10 cellular contexts compared by ENCODE assay signal in genomic region chr19:42266928-42267603, GRCh38. TPM values are rescaled to one million over a fixed set of nuclear protein-coding genes. Genes with fewer than 3 reads are reported as not detected.
A peak's percentile ranks its signal among the peaks of the same experiment; 100 is the strongest.
DNase-seq lines count a peak whose midpoint lies in the region; ATAC-seq, FAIRE-seq and TF ChIP-seq lines count a peak whose summit lies in the region.
"Not testable (repeated sequence)": the region's sequence is repeated elsewhere in the genome, so short reads cannot be mapped to it uniquely, and the experiment has no call there.
"Had no signal": no experiment of that assay in that cellular context is flagged by ENCODE, and none has a peak within 500 bp of the region (broad histone marks: within the 10 kb centered on the region; RNA-seq: fewer than 3 reads in every experiment).

No MANE protein-coding gene starts in this region.

- TF ChIP-seq CTCF in A549 (IDR thresholded peaks at IDR 0.05); DOHH2 (IDR thresholded peaks at IDR 0.05; ENCODE audit: low read depth, low read length, poor library complexity, severe bottlenecking); MM.1S (IDR thresholded peaks at IDR 0.05; ENCODE audit: low read length); VCaP (conservative IDR thresholded peaks at IDR 0.05); dorsolateral prefrontal cortex (IDR thresholded peaks at IDR 0.05 in 54 of 56, conservative IDR thresholded peaks at IDR 0.05 in 2 of 56; ENCODE audit: low read depth in 1 of 56, partially characterized antibody in 56 of 56); kidney (IDR thresholded peaks at IDR 0.05; ENCODE audit: borderline replicate concordance, extremely low read depth, insufficient read depth); osteoblast (IDR thresholded peaks at IDR 0.05; ENCODE audit: extremely low read depth, low read depth, low read length): not testable (repeated sequence)

- H3K9me2 ChIP-seq in DOHH2 (replicated peaks; ENCODE audit: control insufficient read depth, low read length); MM.1S (replicated peaks; ENCODE audit: insufficient read depth, low read length): not testable (repeated sequence)

- TF ChIP-seq EP300 in A549 (IDR thresholded peaks at IDR 0.05) = not testable (repeated sequence)

- not testable (repeated sequence) for H2AFZ ChIP-seq in MM.1S (ENCODE audit: low read length)
- peak overlapping the region; percentile 99 for H2AFZ ChIP-seq in osteoblast (ENCODE audit: low read length)

- not testable (repeated sequence) for H3K4me3 ChIP-seq in A549; MM.1S (ENCODE audit: low read length); kidney (ENCODE audit: low read length in 2 of 2); osteoblast (ENCODE audit: insufficient read depth, low read length)
- peak overlapping the region; percentile 94 for H3K4me3 ChIP-seq in DOHH2 (ENCODE audit: low read length)
- H3K4me3 ChIP-seq in dorsolateral prefrontal cortex = peak overlapping the region in 18 of 59 donors; percentile 69 to 99 (median 80)

- H3F3A ChIP-seq in DOHH2 (ENCODE audit: control insufficient read depth, insufficient read depth) = not testable (repeated sequence)
- peaks cover 13% of the 10 kb centered on the region for H3F3A ChIP-seq in MM.1S (ENCODE audit: insufficient read depth, low read length)

- TF ChIP-seq POLR2A in A549 (IDR thresholded peaks at IDR 0.05; ENCODE audit: low read length) = not testable (repeated sequence)

- intact Hi-C loops in dorsolateral prefrontal cortex (cut with DNase I); kidney (cut with DNase I): not testable (repeated sequence)

- DNase-seq in A549 (ENCODE audit: low read depth in 1 of 2, low spot score in 1 of 2); dorsolateral prefrontal cortex; osteoblast (ENCODE audit: insufficient read length, low spot score, missing footprints): not testable (repeated sequence)
- DNase-seq in MM.1S (peak; percentile 2), kidney (peak; percentile 50)

- not testable (repeated sequence) for FAIRE-seq in A549 (lab: Jason Lieb, UNC); kidney (lab: Jason Lieb, UNC)

- not testable (repeated sequence) for TF ChIP-seq RAD21 in A549 (conservative IDR thresholded peaks at IDR 0.05 in 1 of 2, IDR thresholded peaks at IDR 0.05 in 1 of 2)

- not testable (repeated sequence) for H3K9ac ChIP-seq in MM.1S (ENCODE audit: low read length); kidney (ENCODE audit: low read length in 2 of 2)

- not testable (repeated sequence) for ATAC-seq in A549

- WGBS in A549 (ENCODE audit: missing lambda C conversion rate) = 92% methylated on average over 25 of the region's 25 CpGs

- H4K20me1 ChIP-seq in DOHH2 (ENCODE audit: control insufficient read depth, insufficient read depth, low read depth, low read length); MM.1S (ENCODE audit: insufficient read depth, low read length); osteoblast (ENCODE audit: insufficient read depth, low read length): not testable (repeated sequence)

- H3K4me1 ChIP-seq in A549 (peaks cover 28% of the 10 kb centered on the region), DOHH2 (ENCODE audit: control insufficient read depth, low read length) (peaks cover 27% of the 10 kb centered on the region), MM.1S (ENCODE audit: low read length) (peaks cover 13% of the 10 kb centered on the region), kidney (ENCODE audit: control insufficient read depth in 1 of 2, insufficient read depth in 1 of 2, low read depth in 1 of 2, low read length in 2 of 2) (peaks cover 12 to 21% of the 10 kb centered on the region in 2 donors), osteoblast (ENCODE audit: insufficient read depth, low read length) (peaks cover 28% of the 10 kb centered on the region)

- not testable (repeated sequence) for H3K27me3 ChIP-seq in DOHH2 (ENCODE audit: control insufficient read depth, low read length); MM.1S (replicated peaks; ENCODE audit: insufficient read depth, low read length); dorsolateral prefrontal cortex; osteoblast (ENCODE audit: insufficient read depth, low read length)

- CTCF ChIA-PET in A549 (lab: Yijun Ruan, JAX) = interaction anchor here (0.6 to 2.6 kb wide), 8 partner anchors 10 to 44 kb away, joined by 3 to 17 read pairs (median 4); no protein-coding TSS in a partner anchor

- H3K79me2 ChIP-seq in DOHH2 (ENCODE audit: control insufficient read depth, low read length) (peaks cover 19% of the 10 kb centered on the region), MM.1S (ENCODE audit: low read length) (peaks cover 27% of the 10 kb centered on the region), osteoblast (ENCODE audit: insufficient read depth, low read length) (peaks cover 26% of the 10 kb centered on the region)

- H3K36me3 ChIP-seq in DOHH2 (ENCODE audit: control insufficient read depth, low read length); MM.1S (replicated peaks; ENCODE audit: insufficient read depth, low read length); kidney (ENCODE audit: control insufficient read depth in 1 of 2, insufficient read depth in 2 of 2, low read length in 2 of 2); osteoblast (ENCODE audit: insufficient read depth, low read length): not testable (repeated sequence)

- H3K9me3 ChIP-seq in A549; DOHH2 (ENCODE audit: control insufficient read depth, insufficient read depth, low read length); MM.1S (replicated peaks; ENCODE audit: insufficient read depth, low read length); kidney (ENCODE audit: control insufficient read depth in 1 of 2, low read length in 2 of 2); osteoblast (ENCODE audit: low read depth, low read length): not testable (repeated sequence)

- H3K4me2 ChIP-seq in A549 = peak overlapping the region; percentile 87
- H3K4me2 ChIP-seq in DOHH2 (ENCODE audit: low read length) = peak overlapping the region; percentile 94
- peak overlapping the region; percentile 82 for H3K4me2 ChIP-seq in MM.1S (ENCODE audit: low read depth, low read length)
- peak overlapping the region; percentile 99 for H3K4me2 ChIP-seq in osteoblast (ENCODE audit: insufficient read depth, low read length)

- H3K27ac ChIP-seq in A549 (peak overlapping the region; percentile 87 to 94), VCaP (peak overlapping the region; percentile 98), dorsolateral prefrontal cortex (peak overlapping the region in 52 of 59 donors; percentile 78 to 100 (median 99)), temporal lobe (ENCODE audit: low read depth, low read length) (peak overlapping the region; percentile 98)
- not testable (repeated sequence) for H3K27ac ChIP-seq in DOHH2 (ENCODE audit: low read depth, low read length); MM.1S (ENCODE audit: low read length); kidney (ENCODE audit: low read depth in 2 of 2, low read length in 2 of 2); osteoblast (ENCODE audit: low read depth, low read length)

- POLR2A ChIA-PET in A549 (lab: Yijun Ruan, JAX) = interaction anchor here (1.6 kb wide), 1 partner anchor 24 kb away, joined by 5 read pairs; the partner anchor contains the start of gene GSK3A

RNA-seq across cellular contexts. Expression of gene CIC, which starts 2.0 kb away (rescaled TPM):
- polyA plus RNA-seq in A549 (2011; rRNA removed) (7.2 and 7.7 TPM in 2 replicates), A549 (2017; fragmentation: RNase III; extraction: RNeasy Plus Mini Kit Qiagen cat#74134 plus additional on column Dnase treatment) (46.8 to 56.4 TPM (median 53.1 TPM) in 3 replicates), kidney (ENCODE audit: insufficient read depth, low read depth, low replicate concordance) (18.8 TPM)
- polyA plus RNA-seq in A549 (2012; cell fraction: cytosol; rRNA removed) = 26.8 and 35.8 TPM in 2 replicates
- polyA plus RNA-seq in A549 (2012; cell fraction: nucleus; rRNA removed) = 69.9 and 100.0 TPM in 2 replicates
- 7.0 and 11.0 TPM in 2 replicates for polyA minus RNA-seq in A549 (2011; rRNA and poly(A)+ RNA removed)
- total RNA-seq in dorsolateral prefrontal cortex (100 to 1,000 TPM in 70 of 120 experiments, 10 to 100 TPM in 50; 76.5 to 169 (median 103) TPM), kidney (90.9 TPM), osteoblast (33.6 and 39.1 TPM in 2 replicates), temporal lobe (29.7 TPM)

RNA-seq across cellular contexts. Expression of gene ERF, which starts 12.1 kb away (rescaled TPM):
- polyA plus RNA-seq in A549 (2011; rRNA removed) (71.9 and 103 TPM in 2 replicates), A549 (2017; fragmentation: RNase III; extraction: RNeasy Plus Mini Kit Qiagen cat#74134 plus additional on column Dnase treatment) (107 to 123 TPM (median 120 TPM) in 3 replicates), kidney (ENCODE audit: insufficient read depth, low read depth, low replicate concordance) (31.1 TPM)
- 115 and 150 TPM in 2 replicates for polyA plus RNA-seq in A549 (2012; cell fraction: cytosol; rRNA removed)
- polyA plus RNA-seq in A549 (2012; cell fraction: nucleus; rRNA removed) = 307 and 352 TPM in 2 replicates
- 113 and 120 TPM in 2 replicates for polyA minus RNA-seq in A549 (2011; rRNA and poly(A)+ RNA removed)
- total RNA-seq in dorsolateral prefrontal cortex (100 to 1,000 TPM in 3 of 120 experiments, 10 to 100 TPM in 117; 22.2 to 145 (median 47.8) TPM), kidney (61.2 TPM), osteoblast (31.8 and 44.8 TPM in 2 replicates), temporal lobe (5.7 TPM)

RNA-seq across cellular contexts. Expression of gene GSK3A, which starts 24.7 kb away (rescaled TPM):
- polyA plus RNA-seq in A549 (2011; rRNA removed) (55.2 and 79.7 TPM in 2 replicates), A549 (2017; fragmentation: RNase III; extraction: RNeasy Plus Mini Kit Qiagen cat#74134 plus additional on column Dnase treatment) (81.0 to 85.1 TPM (median 84.0 TPM) in 3 replicates), kidney (ENCODE audit: insufficient read depth, low read depth, low replicate concordance) (57.3 TPM)
- polyA plus RNA-seq in A549 (2012; cell fraction: cytosol; rRNA removed) = 82.6 and 118 TPM in 2 replicates
- polyA plus RNA-seq in A549 (2012; cell fraction: nucleus; rRNA removed) = 80.7 and 99.8 TPM in 2 replicates
- 69.2 and 87.0 TPM in 2 replicates for polyA minus RNA-seq in A549 (2011; rRNA and poly(A)+ RNA removed)
- total RNA-seq in dorsolateral prefrontal cortex (100 to 1,000 TPM in 36 of 120 experiments, 10 to 100 TPM in 84; 60.1 to 130 (median 91.3) TPM), kidney (39.2 TPM), osteoblast (16.2 and 18.1 TPM in 2 replicates), temporal lobe (57.0 TPM)

RNA-seq across cellular contexts. Expression of gene PRR19, which starts 34.9 kb away (rescaled TPM):
- polyA plus RNA-seq in A549 (2011; rRNA removed) (1.1 and 1.3 TPM in 2 replicates), A549 (2017; fragmentation: RNase III; extraction: RNeasy Plus Mini Kit Qiagen cat#74134 plus additional on column Dnase treatment) (3.4 to 4.5 TPM (median 4.2 TPM) in 3 replicates), kidney (ENCODE audit: insufficient read depth, low read depth, low replicate concordance) (0.71 TPM)
- polyA plus RNA-seq in A549 (2012; cell fraction: cytosol; rRNA removed) = 2.7 and 3.7 TPM in 2 replicates
- 3.5 and 5.2 TPM in 2 replicates for polyA plus RNA-seq in A549 (2012; cell fraction: nucleus; rRNA removed)
- 0.50 and 1.2 TPM in 2 replicates for polyA minus RNA-seq in A549 (2011; rRNA and poly(A)+ RNA removed)
- total RNA-seq in dorsolateral prefrontal cortex (1 to 10 TPM in 112 of 120 experiments, under 1 TPM in 8; 0.46 to 5.4 (median 2.1) TPM), kidney (0.47 TPM), osteoblast (0.36 and 0.59 TPM in 2 replicates), temporal lobe (3.0 TPM)
- total RNA-seq: gastrocnemius medialis, mononuclear cell had no signal

RNA-seq across cellular contexts. Expression of gene PAFAH1B3, which starts 35.4 kb away (rescaled TPM):
- polyA plus RNA-seq in A549 (2011; rRNA removed) = 79.7 and 101 TPM in 2 replicates
- polyA plus RNA-seq in A549 (2012; cell fraction: cytosol; rRNA removed) = 268 and 299 TPM in 2 replicates
- 241 and 275 TPM in 2 replicates for polyA plus RNA-seq in A549 (2012; cell fraction: nucleus; rRNA removed)
- polyA plus RNA-seq in A549 (2017; fragmentation: RNase III; extraction: RNeasy Plus Mini Kit Qiagen cat#74134 plus additional on column Dnase treatment) = 135 to 151 TPM (median 144 TPM) in 3 replicates
- polyA minus RNA-seq in A549 (2011; rRNA and poly(A)+ RNA removed) = 179 and 227 TPM in 2 replicates
- 10 to 100 TPM; 16.2 to 58.0 (median 31.5) TPM for total RNA-seq in dorsolateral prefrontal cortex
- 22.0 TPM for total RNA-seq in kidney
- 38.3 TPM for polyA plus RNA-seq in kidney (ENCODE audit: insufficient read depth, low read depth, low replicate concordance)
- 18.3 and 23.2 TPM in 2 replicates for total RNA-seq in osteoblast
- total RNA-seq in temporal lobe = 178 TPM
